22 cellular contexts compared by ENCODE assay signal in the genomic region with DNA sequence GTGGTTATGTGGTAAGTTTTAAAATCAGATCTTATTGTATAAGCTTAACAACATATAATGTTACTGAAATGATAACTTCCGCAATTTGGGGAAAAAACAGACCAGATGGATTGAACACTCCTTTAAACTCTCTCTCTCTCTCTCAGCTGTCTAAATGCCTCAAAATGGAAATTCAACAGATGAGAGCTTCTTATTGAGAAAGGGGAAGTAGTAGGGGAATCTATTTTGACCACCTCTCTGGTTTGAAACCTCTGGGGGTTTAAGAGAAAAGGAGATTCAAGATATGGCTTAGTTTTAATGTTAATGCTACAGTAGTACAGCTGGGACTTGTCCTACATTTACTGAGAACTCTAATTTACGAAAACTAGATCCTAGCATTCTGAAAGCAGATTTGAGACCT.
"Had no signal": no experiment of that assay in that cellular context is flagged by ENCODE, and none has a peak within 500 bp of the region (broad histone marks: within the 10 kb centered on the region; RNA-seq: fewer than 3 reads in every experiment).

No MANE protein-coding gene starts in this region.

- H3K4me3 Mint-ChIP-seq: naive B cell; nephron; stimulated activated effector memory CD8-positive, alpha-beta T cell treated with anti-CD3 and anti-CD28 coated beads, Interleukin-12 subunit alpha, Interleukin-12 subunit beta, amount 100 ng/mL, for 72 hours; stimulated activated naive CD8-positive, alpha-beta T cell treated with anti-CD3 and anti-CD28 coated beads, Interleukin-15, Interleukin-2, amounts not matched to agents 100 ng/mL and 50 ng/mL, for 24 hours had no signal

- H3K36me3 Mint-ChIP-seq: naive B cell; stimulated activated effector memory CD8-positive, alpha-beta T cell treated with anti-CD3 and anti-CD28 coated beads, Interleukin-12 subunit alpha, Interleukin-12 subunit beta, amount 100 ng/mL, for 72 hours had no signal

- H3K9me3 Mint-ChIP-seq: nephron; stimulated activated effector memory CD8-positive, alpha-beta T cell treated with anti-CD3 and anti-CD28 coated beads, Interleukin-12 subunit alpha, Interleukin-12 subunit beta, amount 100 ng/mL, for 72 hours; stimulated activated naive CD8-positive, alpha-beta T cell treated with anti-CD3 and anti-CD28 coated beads, Interleukin-15, Interleukin-2, amounts not matched to agents 100 ng/mL and 50 ng/mL, for 24 hours had no signal

- H3K27ac Mint-ChIP-seq: naive B cell; nephron; progenitor cell of endocrine pancreas; stimulated activated effector memory CD8-positive, alpha-beta T cell treated with anti-CD3 and anti-CD28 coated beads, Interleukin-12 subunit alpha, Interleukin-12 subunit beta, amount 100 ng/mL, for 72 hours; stimulated activated naive CD8-positive, alpha-beta T cell treated with anti-CD3 and anti-CD28 coated beads, Interleukin-15, Interleukin-2, amounts not matched to agents 100 ng/mL and 50 ng/mL, for 24 hours had no signal

- H3K36me3 ChIP-seq: heart left ventricle, pancreas, tibial artery, upper lobe of left lung, vagina had no signal

- H3K4me1 ChIP-seq: heart left ventricle, pancreas, tibial artery, upper lobe of left lung, vagina had no signal

- H3K27ac ChIP-seq: heart left ventricle, pancreas, tibial artery, upper lobe of left lung, vagina had no signal

- H3K9me3 ChIP-seq: heart left ventricle, pancreas, tibial artery, upper lobe of left lung, vagina had no signal

- H3K4me1 Mint-ChIP-seq: naive B cell; stimulated activated effector memory CD8-positive, alpha-beta T cell treated with anti-CD3 and anti-CD28 coated beads, Interleukin-12 subunit alpha, Interleukin-12 subunit beta, amount 100 ng/mL, for 72 hours had no signal

- DNase-seq: effector CD8-positive, alpha-beta T cell; heart left ventricle; hippocampal formation; left colon; left ventricle myocardium superior; mesenchymal stem cell; midbrain; naive B cell; occipital lobe; pancreas; right cardiac atrium; small intestine; stimulated activated CD4-positive, alpha-beta T cell treated with anti-CD3 and anti-CD28 coated beads, Interleukin-4, amount 100 ng/mL, for 1 hour; stimulated activated CD8-positive, alpha-beta memory T cell treated with anti-CD3 and anti-CD28 coated beads, Interleukin-4, amount 100 ng/mL, for 48 hours; tibial artery; upper lobe of left lung had no signal

- H3K27me3 Mint-ChIP-seq: naive B cell; progenitor cell of endocrine pancreas; stimulated activated naive CD8-positive, alpha-beta T cell treated with anti-CD3 and anti-CD28 coated beads, Interleukin-15, Interleukin-2, amounts not matched to agents 100 ng/mL and 50 ng/mL, for 24 hours had no signal

- H3K4me3 ChIP-seq: heart left ventricle, lung, pancreas, tibial artery, upper lobe of left lung, vagina had no signal

- H3K27me3 ChIP-seq: heart left ventricle, tibial artery, upper lobe of left lung, vagina had no signal
